In the genomic region with DNA sequence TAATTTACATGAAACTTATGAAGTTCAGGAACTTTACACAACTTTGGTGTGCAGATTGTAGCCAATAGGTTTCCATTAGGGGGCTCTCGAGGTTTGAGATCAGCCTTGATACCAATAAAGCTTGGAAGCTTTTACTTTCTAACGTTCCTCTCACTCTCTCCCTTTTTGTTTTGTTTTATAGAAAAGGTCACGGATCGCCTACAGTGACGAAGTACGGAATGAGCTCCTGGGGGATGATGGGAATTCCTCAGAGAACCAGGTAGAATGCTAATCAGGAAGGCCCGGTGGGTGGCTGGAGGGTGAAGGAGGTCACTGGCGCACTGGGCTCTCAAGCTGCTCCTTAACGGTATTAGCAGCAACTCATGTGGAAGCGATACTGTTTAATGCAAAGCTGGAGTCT, we compare ENCODE assay signal across 16 cellular contexts.
DNase-seq lines count a peak whose midpoint lies in the region; ATAC-seq and TF ChIP-seq lines count a peak whose summit lies in the region.
"Had no signal": no experiment of that assay in that cellular context is flagged by ENCODE, and none has a peak within 500 bp of the region (broad histone marks: within the 10 kb centered on the region; RNA-seq: fewer than 3 reads in every experiment).

No MANE protein-coding gene starts in this region.

- H3K14ac ChIP-seq in mesenchymal stem cell (ENCODE audit: low read length in 2 of 2) = no peak overlapping the region

- H3K18ac ChIP-seq in mesenchymal stem cell (ENCODE audit: low read depth in 1 of 2, low read length in 2 of 2) = no peak overlapping the region

- TF ChIP-seq POLR2A in spleen (IDR thresholded peaks at IDR 0.05) = no peak

- H3K9me3 ChIP-seq in HEK293 (ENCODE audit: control insufficient read depth, insufficient read depth, low read depth, low read length) (no peaks in the 10 kb centered on the region), mesenchymal stem cell (ENCODE audit: control insufficient read depth, low read length) (no peaks in the 10 kb centered on the region), spleen (no peaks in the 10 kb centered on the region)
- H3K9me3 ChIP-seq: neutrophil had no signal

- H3K27me3 ChIP-seq in mesenchymal stem cell (ENCODE audit: control insufficient read depth in 1 of 2, insufficient read depth in 1 of 2, low read length in 2 of 2) = no peaks in the 10 kb centered on the region
- H3K27me3 ChIP-seq in spleen (replicated peaks in 1 of 7) = no peaks in the 10 kb centered on the region
- H3K27me3 ChIP-seq: neutrophil had no signal

- H4K91ac ChIP-seq in mesenchymal stem cell (ENCODE audit: low read length) = no peak overlapping the region

- no peak overlapping the region for H2BK12ac ChIP-seq in mesenchymal stem cell (ENCODE audit: low read length in 2 of 2)

- TF ChIP-seq CTCF in HEK293 (tag by site-specific recombination; IDR thresholded peaks at IDR 0.05) (peak; percentile 35; the same call in 1 of the 2 replicates), spleen (IDR thresholded peaks at IDR 0.05 in 8 of 11, conservative IDR thresholded peaks at IDR 0.05 in 3 of 11) (no peak)

- ATAC-seq in GM21423 (IDR thresholded peaks at IDR 0.05; ENCODE audit: unreplicated experiment) = no peak
- ATAC-seq: Right ventricle myocardium inferior had no signal

- no peak overlapping the region for H2AFZ ChIP-seq in mesenchymal stem cell (ENCODE audit: low read depth, low read length)

- no peak overlapping the region for H2BK120ac ChIP-seq in mesenchymal stem cell (ENCODE audit: low read depth, low read length)

- no peak overlapping the region for H4K8ac ChIP-seq in mesenchymal stem cell (ENCODE audit: low read length)

- no peak overlapping the region for H2AK5ac ChIP-seq in mesenchymal stem cell (ENCODE audit: low read length, severe bottlenecking)

- H3K79me1 ChIP-seq in mesenchymal stem cell (replicated peaks; ENCODE audit: low read length, poor library complexity, severe bottlenecking) = peaks cover 2% of the 10 kb centered on the region

- no peaks in the 10 kb centered on the region; a peak in 1 of 3 replicates for H3K36me3 ChIP-seq in HEK293 (ENCODE audit: control insufficient read depth in 2 of 2, insufficient read depth in 1 of 2, low read length in 2 of 2)
- H3K36me3 ChIP-seq in mesenchymal stem cell (ENCODE audit: control insufficient read depth in 1 of 2, insufficient read depth in 2 of 2, low read depth in 1 of 2, low read length in 2 of 2) = no peaks in the 10 kb centered on the region
- H3K36me3 ChIP-seq in spleen = peaks cover 0 to 20% (median 3%) of the 10 kb centered on the region in 6 donors

- WGBS in mesenchymal stem cell = 62% methylated on average over 10 of the region's 10 CpGs
- 87 to 92% (median 90%) methylated on average over 10 of the region's 10 CpGs for WGBS in spleen, 5 donors

- POLR2A ChIA-PET in HEK293 (lab: Yijun Ruan, JAX) = no interaction called here

- H3K4me3 ChIP-seq in HEK293 (ENCODE audit: low read depth, low read length) (no peak overlapping the region), mesenchymal stem cell (ENCODE audit: insufficient read depth in 1 of 2, low read depth in 1 of 2, low read length in 2 of 2) (peak overlapping the region in 1 of 2 experiments; percentile 69), spleen (no peak overlapping the region)

- H2BK15ac ChIP-seq in mesenchymal stem cell (ENCODE audit: low read depth, poor library complexity, severe bottlenecking) = no peak overlapping the region

- H3K4ac ChIP-seq in mesenchymal stem cell (ENCODE audit: low read depth in 1 of 2, low read length in 2 of 2) = peak overlapping the region in 1 of 2 experiments; percentile 16

- no peak overlapping the region for H3K4me2 ChIP-seq in mesenchymal stem cell (ENCODE audit: low read length, poor library complexity, severe bottlenecking)

- intact Hi-C loops in spleen (cut with DNase I; ENCODE audit: low total_unique reads) = no loop called here

- peak; percentile 72 for DNase-seq in ecto neural progenitor cell (ENCODE audit: low spot score)
- no peak for DNase-seq in mesenchymal stem cell
- DNase-seq in spleen = peak; percentile 47
- DNase-seq in dedifferentiated amniotic fluid mesenchymal stem cell (ENCODE audit: extremely low spot score) = no peak
- DNase-seq in activated CD4-positive, CD25-positive, alpha-beta regulatory T cell treated with anti-CD3 and anti-CD28 coated beads, Interleukin-2, amount 50 U/mL, for 72 hours = no peak
- DNase-seq in AML-193 (lab: John Stamatoyannopoulos, UW) = no peak
- DNase-seq: activated CD4-positive, alpha-beta T cell treated with anti-CD3 and anti-CD28 coated beads, Interleukin-2, amount 10 ng/mL, durations not matched to agents 7 days and 5 days; CD4-positive, CD25-positive, alpha-beta regulatory T cell; cerebellar nuclear complex; MV-4-11; NCI-H2171; stimulated activated CD4-positive, alpha-beta T cell treated with anti-CD3 and anti-CD28 coated beads, Interleukin-12 subunit alpha, Interleukin-12 subunit beta, amount 100 ng/mL, for 4 hours had no signal

- H2BK5ac ChIP-seq in mesenchymal stem cell (ENCODE audit: low read depth, low read length, poor library complexity, severe bottlenecking) = no peak overlapping the region

- H3K9ac ChIP-seq in mesenchymal stem cell (ENCODE audit: low read length) = peak overlapping the region; percentile 76

- CTCF ChIA-PET in HEK293 (lab: Yijun Ruan, JAX) = interaction anchor here (0.6 kb wide), 2 partner anchors 89 to 139 kb away, joined by 3 read pairs; no protein-coding TSS in a partner anchor

- no peak overlapping the region for H3K27ac ChIP-seq in HEK293 (ENCODE audit: extremely low read depth, low read depth, low read length)
- no peak overlapping the region for H3K27ac ChIP-seq in mesenchymal stem cell (ENCODE audit: low read length, poor library complexity, severe bottlenecking)
- H3K27ac ChIP-seq in spleen = no peak overlapping the region
- H3K27ac ChIP-seq: neutrophil had no signal

- no peak overlapping the region for H3K23ac ChIP-seq in mesenchymal stem cell (ENCODE audit: low read length in 2 of 2)

- H3K4me1 ChIP-seq in HEK293 (ENCODE audit: control insufficient read depth, insufficient read depth, low read length) (peaks cover 8% of the 10 kb centered on the region; the same call in 1 of the 2 replicates), mesenchymal stem cell (ENCODE audit: control insufficient read depth, insufficient read depth, low read depth, low read length) (peaks cover 3% of the 10 kb centered on the region), spleen (peaks cover 0 to 8% (median 3%) of the 10 kb centered on the region in 6 donors)

TF ChIP-seq in HEK293, 187 proteins besides CTCF, POLR2A, EP300 and RAD21 (continues in another document):
- TF ChIP-seq, protein P1, sequence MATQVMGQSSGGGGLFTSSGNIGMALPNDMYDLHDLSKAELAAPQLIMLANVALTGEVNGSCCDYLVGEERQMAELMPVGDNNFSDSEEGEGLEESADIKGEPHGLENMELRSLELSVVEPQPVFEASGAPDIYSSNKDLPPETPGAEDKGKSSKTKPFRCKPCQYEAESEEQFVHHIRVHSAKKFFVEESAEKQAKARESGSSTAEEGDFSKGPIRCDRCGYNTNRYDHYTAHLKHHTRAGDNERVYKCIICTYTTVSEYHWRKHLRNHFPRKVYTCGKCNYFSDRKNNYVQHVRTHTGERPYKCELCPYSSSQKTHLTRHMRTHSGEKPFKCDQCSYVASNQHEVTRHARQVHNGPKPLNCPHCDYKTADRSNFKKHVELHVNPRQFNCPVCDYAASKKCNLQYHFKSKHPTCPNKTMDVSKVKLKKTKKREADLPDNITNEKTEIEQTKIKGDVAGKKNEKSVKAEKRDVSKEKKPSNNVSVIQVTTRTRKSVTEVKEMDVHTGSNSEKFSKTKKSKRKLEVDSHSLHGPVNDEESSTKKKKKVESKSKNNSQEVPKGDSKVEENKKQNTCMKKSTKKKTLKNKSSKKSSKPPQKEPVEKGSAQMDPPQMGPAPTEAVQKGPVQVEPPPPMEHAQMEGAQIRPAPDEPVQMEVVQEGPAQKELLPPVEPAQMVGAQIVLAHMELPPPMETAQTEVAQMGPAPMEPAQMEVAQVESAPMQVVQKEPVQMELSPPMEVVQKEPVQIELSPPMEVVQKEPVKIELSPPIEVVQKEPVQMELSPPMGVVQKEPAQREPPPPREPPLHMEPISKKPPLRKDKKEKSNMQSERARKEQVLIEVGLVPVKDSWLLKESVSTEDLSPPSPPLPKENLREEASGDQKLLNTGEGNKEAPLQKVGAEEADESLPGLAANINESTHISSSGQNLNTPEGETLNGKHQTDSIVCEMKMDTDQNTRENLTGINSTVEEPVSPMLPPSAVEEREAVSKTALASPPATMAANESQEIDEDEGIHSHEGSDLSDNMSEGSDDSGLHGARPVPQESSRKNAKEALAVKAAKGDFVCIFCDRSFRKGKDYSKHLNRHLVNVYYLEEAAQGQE (tag by site-specific recombination; IDR thresholded peaks at IDR 0.05) = no peak
- TF ChIP-seq ZBTB7A (tag by site-specific recombination; IDR thresholded peaks at IDR 0.05; ENCODE audit: low read depth) (no peak), ZNF544 (tag by site-specific recombination; IDR thresholded peaks at IDR 0.05) (no peak), ZNF324 (tag by site-specific recombination; IDR thresholded peaks at IDR 0.05) (no peak), ZNF555 (tag by site-specific recombination; conservative IDR thresholded peaks at IDR 0.05) (no peak)
- TF ChIP-seq, protein P2, sequence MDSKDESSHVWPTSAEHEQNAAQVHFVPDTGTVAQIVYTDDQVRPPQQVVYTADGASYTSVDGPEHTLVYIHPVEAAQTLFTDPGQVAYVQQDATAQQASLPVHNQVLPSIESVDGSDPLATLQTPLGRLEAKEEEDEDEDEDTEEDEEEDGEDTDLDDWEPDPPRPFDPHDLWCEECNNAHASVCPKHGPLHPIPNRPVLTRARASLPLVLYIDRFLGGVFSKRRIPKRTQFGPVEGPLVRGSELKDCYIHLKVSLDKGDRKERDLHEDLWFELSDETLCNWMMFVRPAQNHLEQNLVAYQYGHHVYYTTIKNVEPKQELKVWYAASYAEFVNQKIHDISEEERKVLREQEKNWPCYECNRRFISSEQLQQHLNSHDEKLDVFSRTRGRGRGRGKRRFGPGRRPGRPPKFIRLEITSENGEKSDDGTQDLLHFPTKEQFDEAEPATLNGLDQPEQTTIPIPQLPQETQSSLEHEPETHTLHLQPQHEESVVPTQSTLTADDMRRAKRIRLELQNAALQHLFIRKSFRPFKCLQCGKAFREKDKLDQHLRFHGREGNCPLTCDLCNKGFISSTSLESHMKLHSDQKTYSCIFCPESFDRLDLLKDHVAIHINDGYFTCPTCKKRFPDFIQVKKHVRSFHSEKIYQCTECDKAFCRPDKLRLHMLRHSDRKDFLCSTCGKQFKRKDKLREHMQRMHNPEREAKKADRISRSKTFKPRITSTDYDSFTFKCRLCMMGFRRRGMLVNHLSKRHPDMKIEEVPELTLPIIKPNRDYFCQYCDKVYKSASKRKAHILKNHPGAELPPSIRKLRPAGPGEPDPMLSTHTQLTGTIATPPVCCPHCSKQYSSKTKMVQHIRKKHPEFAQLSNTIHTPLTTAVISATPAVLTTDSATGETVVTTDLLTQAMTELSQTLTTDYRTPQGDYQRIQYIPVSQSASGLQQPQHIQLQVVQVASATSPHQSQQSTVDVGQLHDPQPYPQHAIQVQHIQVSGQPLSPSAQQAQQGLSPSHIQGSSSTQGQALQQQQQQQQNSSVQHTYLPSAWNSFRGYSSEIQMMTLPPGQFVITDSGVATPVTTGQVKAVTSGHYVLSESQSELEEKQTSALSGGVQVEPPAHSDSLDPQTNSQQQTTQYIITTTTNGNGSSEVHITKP (tag by site-specific recombination; IDR thresholded peaks at IDR 0.05) = no peak

Comparison
In these comparisons a context has a peak if more than half of its experiments do, and no peak if none do; other contexts are left out.
1. DNase-seq: peak in ecto neural progenitor cell (single experiment) and spleen (single experiment); none in mesenchymal stem cell (single experiment), dedifferentiated amniotic fluid mesenchymal stem cell (single experiment), activated CD4-positive, CD25-positive, alpha-beta regulatory T cell treated with anti-CD3 and anti-CD28 coated beads, Interleukin-2, amount 50 U/mL, for 72 hours (single experiment) and AML-193 (0 of 2).